In the genomic region with DNA sequence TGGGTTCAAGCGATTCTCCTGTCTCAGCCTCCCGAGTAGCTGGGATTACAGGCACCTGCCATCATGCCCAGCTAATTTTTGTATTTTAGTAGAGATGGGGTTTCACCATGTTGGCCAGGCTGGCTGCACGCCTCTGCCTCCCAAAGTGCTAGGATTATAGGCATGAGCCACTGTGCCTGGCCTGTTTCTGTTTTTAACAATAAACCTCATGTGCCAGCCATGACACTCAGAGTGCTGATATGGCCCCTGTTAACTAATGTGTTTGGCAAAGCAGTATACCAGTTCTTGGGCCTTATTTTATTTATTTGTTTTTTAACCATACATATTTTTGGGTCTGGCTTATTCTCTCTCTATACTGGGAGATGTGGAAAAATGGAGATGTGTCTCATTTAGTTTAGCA, we compare ENCODE assay signal across 1 cellular context. TPM values are rescaled to one million over a fixed set of nuclear protein-coding genes. Genes with fewer than 3 reads are reported as not detected.
"Had no signal": no experiment of that assay in that cellular context is flagged by ENCODE, and none has a peak within 500 bp of the region (broad histone marks: within the 10 kb centered on the region; RNA-seq: fewer than 3 reads in every experiment).

No MANE protein-coding gene starts in this region.

RNA-seq across cellular contexts. Expression of gene CDK5R1, which starts 16.4 kb away (rescaled TPM):
- total RNA-seq: ascending aorta had no signal
